Comparison of ENCODE assay signal across 18 cellular contexts in the genomic region with DNA sequence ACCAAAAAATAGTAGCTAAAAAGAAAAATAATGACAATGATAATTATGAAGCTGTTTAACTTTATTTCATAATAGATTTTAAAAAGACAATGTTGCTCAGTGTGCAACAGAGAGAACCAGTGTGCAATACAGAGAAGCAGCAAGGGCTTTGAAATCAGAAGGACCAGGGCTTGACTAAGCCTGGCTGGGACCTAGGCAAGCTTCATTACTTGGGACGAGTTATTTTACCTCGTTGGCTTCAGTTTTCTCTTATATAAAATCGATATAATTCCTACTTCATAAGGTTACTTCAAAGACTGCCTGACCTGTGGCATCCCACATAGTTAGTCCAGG. TPM values are rescaled to one million over a fixed set of nuclear protein-coding genes. Genes with fewer than 3 reads are reported as not detected.
A peak's percentile ranks its signal among the peaks of the same experiment; 100 is the strongest.
DNase-seq lines count a peak whose midpoint lies in the region; ATAC-seq and TF ChIP-seq lines count a peak whose summit lies in the region.
"Had no signal": no experiment of that assay in that cellular context is flagged by ENCODE, and none has a peak within 500 bp of the region (broad histone marks: within the 10 kb centered on the region; RNA-seq: fewer than 3 reads in every experiment).

No MANE protein-coding gene starts in this region.

- no peak overlapping the region for H3K18ac ChIP-seq in mesenchymal stem cell (ENCODE audit: low read depth in 1 of 2, low read length in 2 of 2)
- H3K18ac ChIP-seq in neuronal stem cell (ENCODE audit: low read length) = no peak overlapping the region

- H3K9me3 Mint-ChIP-seq in WTC11 = no peaks in the 10 kb centered on the region
- no peaks in the 10 kb centered on the region for H3K9me3 Mint-ChIP-seq in activated CD4-positive, alpha-beta T cell treated with anti-CD3 and anti-CD28 coated beads for 36 hours (ENCODE audit: low read depth)
- H3K9me3 Mint-ChIP-seq: activated T-helper 1 cell treated with anti-CD3 and anti-CD28 coated beads, Interleukin-12 subunit alpha, Interleukin-12 subunit beta, Interleukin-2, Interleukin-4 antibody, amounts not matched to agents 30 ng/mL and 10 ng/mL and 1 ng/mL, durations not matched to agents 14 hours and 24 hours and 36 hours had no signal

- peaks cover 5% of the 10 kb centered on the region; the same call in 1 of the 2 replicates for H3K4me1 Mint-ChIP-seq in WTC11
- H3K4me1 Mint-ChIP-seq in activated CD4-positive, alpha-beta T cell treated with anti-CD3 and anti-CD28 coated beads for 36 hours = peaks cover 58% of the 10 kb centered on the region

- H3K9ac ChIP-seq in mesenchymal stem cell (ENCODE audit: low read length) (peak overlapping the region; percentile 79), neuronal stem cell (ENCODE audit: low read depth, low read length, poor library complexity) (no peak overlapping the region)
- H3K9ac ChIP-seq: KMS-11, parathyroid adenoma had no signal

- no peak overlapping the region for H2BK12ac ChIP-seq in mesenchymal stem cell (ENCODE audit: low read length in 2 of 2)
- H2BK12ac ChIP-seq in neuronal stem cell (ENCODE audit: low read length) = no peak overlapping the region

- ATAC-seq in Panc1 = no peak
- ATAC-seq in WTC11 = no peak
- ATAC-seq in activated CD4-positive, alpha-beta T cell treated with anti-CD3 and anti-CD28 coated beads for 36 hours = no peak
- ATAC-seq: activated CD8-positive, alpha-beta T cell treated with anti-CD3 and anti-CD28 coated beads, Interleukin-2, amount 10 ng/mL, durations not matched to agents 7 days and 5 days; stimulated activated naive CD8-positive, alpha-beta T cell treated with anti-CD3 and anti-CD28 coated beads, Interleukin-15, Interleukin-2, amounts not matched to agents 100 U/mL and 50 U/mL, for 24 hours had no signal

- H3K9me3 ChIP-seq in Panc1 (ENCODE audit: control insufficient read depth, insufficient read depth, low read depth, low read length) (no peaks in the 10 kb centered on the region), esophagus muscularis mucosa (no peaks in the 10 kb centered on the region), mesenchymal stem cell (ENCODE audit: control insufficient read depth, low read length) (no peaks in the 10 kb centered on the region), stomach (no peaks in the 10 kb centered on the region), neuronal stem cell (replicated peaks in 1 of 2; ENCODE audit: control insufficient read depth in 2 of 2, insufficient read depth in 1 of 2, low read depth in 1 of 2, low read length in 2 of 2) (no peaks in the 10 kb centered on the region)

- no peak for TF ChIP-seq EP300 in esophagus muscularis mucosa (IDR thresholded peaks at IDR 0.05)
- no peak for TF ChIP-seq EP300 in stomach (IDR thresholded peaks at IDR 0.05)

- H3K36me3 ChIP-seq in Panc1 (ENCODE audit: control insufficient read depth, insufficient read depth, low read length) (peaks cover 16% of the 10 kb centered on the region; the same call in 1 of the 2 replicates), esophagus muscularis mucosa (peaks cover 0 to 15% (median 8%) of the 10 kb centered on the region in 4 donors), mesenchymal stem cell (ENCODE audit: control insufficient read depth in 1 of 2, insufficient read depth in 2 of 2, low read depth in 1 of 2, low read length in 2 of 2) (peaks cover 3 to 9% of the 10 kb centered on the region in 2 experiments), stomach (peaks cover 5 to 18% (median 9%) of the 10 kb centered on the region in 4 donors), neuronal stem cell (replicated peaks in 1 of 2; ENCODE audit: control insufficient read depth in 2 of 2, insufficient read depth in 2 of 2, low read length in 2 of 2) (peaks cover 6 to 13% of the 10 kb centered on the region in 2 donors)

- no peak overlapping the region for H2BK5ac ChIP-seq in mesenchymal stem cell (ENCODE audit: low read depth, low read length, poor library complexity, severe bottlenecking)
- no peak overlapping the region for H2BK5ac ChIP-seq in neuronal stem cell (ENCODE audit: low read length)

- H3K27ac Mint-ChIP-seq in WTC11 = no peak overlapping the region
- no peak overlapping the region for H3K27ac Mint-ChIP-seq in activated CD4-positive, alpha-beta T cell treated with anti-CD3 and anti-CD28 coated beads for 36 hours
- H3K27ac Mint-ChIP-seq: activated CD8-positive, alpha-beta T cell treated with anti-CD3 and anti-CD28 coated beads, Interleukin-2, amount 10 ng/mL, durations not matched to agents 7 days and 5 days; activated T-helper 1 cell treated with anti-CD3 and anti-CD28 coated beads, Interleukin-12 subunit alpha, Interleukin-12 subunit beta, Interleukin-2, Interleukin-4 antibody, amounts not matched to agents 30 ng/mL and 10 ng/mL and 1 ng/mL, durations not matched to agents 14 hours and 24 hours and 36 hours had no signal

- intact Hi-C loops in Panc1 (cut with micrococcal nuclease; ENCODE audit: unreplicated experiment) = no loop called here
- intact Hi-C loops in esophagus muscularis mucosa (cut with DNase I) = no loop called here
- intact Hi-C loops in stomach (cut with DNase I; ENCODE audit: low total_unique reads) = no loop called here
- intact Hi-C loops in activated CD4-positive, alpha-beta T cell treated with anti-CD3 and anti-CD28 coated beads for 36 hours (cut with DNase I, micrococcal nuclease) = no loop called here

- H3K4me1 ChIP-seq in Panc1 (ENCODE audit: control insufficient read depth, insufficient read depth, low read length) (peaks cover 99% of the 10 kb centered on the region), esophagus muscularis mucosa (peaks cover 73 to 100% (median 100%) of the 10 kb centered on the region in 4 donors), mesenchymal stem cell (ENCODE audit: control insufficient read depth, insufficient read depth, low read depth, low read length) (peaks cover 15% of the 10 kb centered on the region), stomach (peaks cover 33 to 97% (median 67%) of the 10 kb centered on the region in 4 donors), neuronal stem cell (ENCODE audit: control insufficient read depth in 2 of 2, insufficient read depth in 1 of 2, low read depth in 1 of 2, low read length in 2 of 2) (peaks cover 0 to 2% of the 10 kb centered on the region in 2 donors)
- H3K4me1 ChIP-seq: parathyroid adenoma had no signal

- H3K4me2 ChIP-seq in mesenchymal stem cell (ENCODE audit: low read length, poor library complexity, severe bottlenecking) (no peak overlapping the region), neuronal stem cell (ENCODE audit: insufficient read depth, low read length, poor library complexity, severe bottlenecking) (no peak overlapping the region)
- H3K4me2 ChIP-seq: KMS-11 had no signal

- no peak overlapping the region for H3K14ac ChIP-seq in mesenchymal stem cell (ENCODE audit: low read length in 2 of 2)
- no peak overlapping the region for H3K14ac ChIP-seq in neuronal stem cell (ENCODE audit: low read length)

- in situ Hi-C loops in Panc1 (cut with HindIII; ENCODE audit: low pct_unique_long_range_greater_than_20kb, low sequenced_read_pairs) = no loop called here

- no peak overlapping the region for H3K4me3 Mint-ChIP-seq in WTC11
- no peak overlapping the region for H3K4me3 Mint-ChIP-seq in activated CD4-positive, alpha-beta T cell treated with anti-CD3 and anti-CD28 coated beads for 36 hours
- H3K4me3 Mint-ChIP-seq: activated CD8-positive, alpha-beta T cell treated with anti-CD3 and anti-CD28 coated beads, Interleukin-2, amount 10 ng/mL, durations not matched to agents 7 days and 5 days; activated T-helper 1 cell treated with anti-CD3 and anti-CD28 coated beads, Interleukin-12 subunit alpha, Interleukin-12 subunit beta, Interleukin-2, Interleukin-4 antibody, amounts not matched to agents 30 ng/mL and 10 ng/mL and 1 ng/mL, durations not matched to agents 14 hours and 24 hours and 36 hours had no signal

- H3K27me3 ChIP-seq in Panc1 (ENCODE audit: control insufficient read depth, insufficient read depth, low read length) = no peaks in the 10 kb centered on the region
- H3K27me3 ChIP-seq in esophagus muscularis mucosa = no peaks in the 10 kb centered on the region
- no peaks in the 10 kb centered on the region for H3K27me3 ChIP-seq in mesenchymal stem cell (ENCODE audit: control insufficient read depth in 1 of 2, insufficient read depth in 1 of 2, low read length in 2 of 2)
- H3K27me3 ChIP-seq in stomach = no peaks in the 10 kb centered on the region
- no peaks in the 10 kb centered on the region for H3K27me3 ChIP-seq in neuronal stem cell (ENCODE audit: control insufficient read depth in 3 of 3, insufficient read depth in 3 of 3, low read depth in 1 of 3, low read length in 3 of 3)

- no peak for DNase-seq in Panc1 (ENCODE audit: low read depth, low spot score)
- DNase-seq in esophagus muscularis mucosa (ENCODE audit: extremely low spot score) = no peak
- DNase-seq in mesenchymal stem cell = no peak
- no peak for DNase-seq in stomach
- DNase-seq in neuronal stem cell (ENCODE audit: low spot score) = no peak
- DNase-seq in WTC11 (ENCODE audit: low spot score) = no peak
- DNase-seq in DMS79 (lab: John Stamatoyannopoulos, UW) = no peak
- no peak for DNase-seq in activated CD4-positive, alpha-beta T cell treated with anti-CD3 and anti-CD28 coated beads for 36 hours
- DNase-seq: activated CD8-positive, alpha-beta T cell treated with anti-CD3 and anti-CD28 coated beads, Interleukin-2, amount 10 ng/mL, durations not matched to agents 7 days and 5 days; head of caudate nucleus; NCI-H1092 treated with DMSO at 0.1 percent for 48 hours; NCI-H2171; NCI-H82; stimulated activated naive CD8-positive, alpha-beta T cell treated with anti-CD3 and anti-CD28 coated beads, Interleukin-15, Interleukin-2, amounts not matched to agents 100 U/mL and 50 U/mL, for 24 hours; WERI-Rb-1 had no signal

- H2AK5ac ChIP-seq in mesenchymal stem cell (ENCODE audit: low read length, severe bottlenecking) (peak overlapping the region; percentile 80), neuronal stem cell (ENCODE audit: low read depth, low read length) (no peak overlapping the region)

- no peak overlapping the region for H2BK15ac ChIP-seq in mesenchymal stem cell (ENCODE audit: low read depth, poor library complexity, severe bottlenecking)
- no peak overlapping the region for H2BK15ac ChIP-seq in neuronal stem cell (ENCODE audit: low read length)

- TF ChIP-seq POLR2A in esophagus muscularis mucosa (IDR thresholded peaks at IDR 0.05; ENCODE audit: low read depth) = no peak
- TF ChIP-seq POLR2A in stomach (IDR thresholded peaks at IDR 0.05) = no peak

- H3K4ac ChIP-seq in mesenchymal stem cell (ENCODE audit: low read depth in 1 of 2, low read length in 2 of 2) (no peak overlapping the region), neuronal stem cell (ENCODE audit: low read length) (no peak overlapping the region)

- POLR2A ChIA-PET in Panc1 (lab: Charles Lee) = no interaction called here
- POLR2A ChIA-PET in WTC11 (lab: Charles Lee) = no interaction called here
- POLR2A ChIA-PET in activated CD4-positive, alpha-beta T cell treated with anti-CD3 and anti-CD28 coated beads for 36 hours (lab: Charles Lee) = interaction anchor here (0.6 kb wide), 1 partner anchor 55 kb away, joined by 3 read pairs; no protein-coding TSS in a partner anchor

- H4K91ac ChIP-seq in mesenchymal stem cell (ENCODE audit: low read length) = no peak overlapping the region
- no peak overlapping the region for H4K91ac ChIP-seq in neuronal stem cell (ENCODE audit: low read depth, low read length, poor library complexity)

- peaks cover 8% of the 10 kb centered on the region for H3K79me1 ChIP-seq in mesenchymal stem cell (replicated peaks; ENCODE audit: low read length, poor library complexity, severe bottlenecking)
- peaks cover 3% of the 10 kb centered on the region for H3K79me1 ChIP-seq in neuronal stem cell (ENCODE audit: low read depth, low read length)

- no peak overlapping the region for H3K4me3 ChIP-seq in Panc1 (ENCODE audit: low read depth in 2 of 2, low read length in 2 of 2)
- H3K4me3 ChIP-seq in esophagus muscularis mucosa = peak overlapping the region in 1 of 4 donors; percentile 8
- peak overlapping the region in 1 of 2 experiments; percentile 31 for H3K4me3 ChIP-seq in mesenchymal stem cell (ENCODE audit: insufficient read depth in 1 of 2, low read depth in 1 of 2, low read length in 2 of 2)
- no peak overlapping the region for H3K4me3 ChIP-seq in stomach
- H3K4me3 ChIP-seq in neuronal stem cell (ENCODE audit: low read length in 2 of 2) = no peak overlapping the region

- H4K8ac ChIP-seq in mesenchymal stem cell (ENCODE audit: low read length) = no peak overlapping the region
- H4K8ac ChIP-seq in neuronal stem cell (ENCODE audit: low read depth, low read length) = no peak overlapping the region

- TF ChIP-seq CTCF in Panc1 (IDR thresholded peaks at IDR 0.05) (no peak), esophagus muscularis mucosa (IDR thresholded peaks at IDR 0.05) (no peak), stomach (IDR thresholded peaks at IDR 0.05) (no peak), WTC11 (IDR thresholded peaks at IDR 0.05) (no peak)

- WGBS in esophagus muscularis mucosa = 49% methylated on average over 3 of the region's 3 CpGs
- WGBS in mesenchymal stem cell = 67% methylated on average over 3 of the region's 3 CpGs
- WGBS in stomach, 5 donors = 63 to 95% (median 76%) methylated on average over 3 of the region's 3 CpGs
- WGBS in neuronal stem cell (ENCODE audit: extremely low coverage in 2 of 2, insufficient read length in 2 of 2, insufficient replicate concordance in 1 of 2), 2 donors = no CpG with 5 or more reads among the region's 3 CpGs

- H3K27ac ChIP-seq in Panc1 (ENCODE audit: low read length) (peak overlapping the region; percentile 99), esophagus muscularis mucosa (replicated peaks in 1 of 4) (peak overlapping the region; percentile 69 to 83 (median 76)), mesenchymal stem cell (ENCODE audit: low read length, poor library complexity, severe bottlenecking) (peak overlapping the region; percentile 45), stomach (peak overlapping the region in 3 of 5 donors; percentile 36 to 62 (median 51)), neuronal stem cell (replicated peaks; ENCODE audit: low read length) (no peak overlapping the region)
- H3K27ac ChIP-seq: KMS-11, parathyroid adenoma, WERI-Rb-1 had no signal

- H2AFZ ChIP-seq in mesenchymal stem cell (ENCODE audit: low read depth, low read length) (no peak overlapping the region), neuronal stem cell (ENCODE audit: low read length) (no peak overlapping the region)
- H2AFZ ChIP-seq: parathyroid adenoma had no signal

- H3K36me3 Mint-ChIP-seq in WTC11 = no peaks in the 10 kb centered on the region
- H3K36me3 Mint-ChIP-seq in activated CD4-positive, alpha-beta T cell treated with anti-CD3 and anti-CD28 coated beads for 36 hours (ENCODE audit: low read depth) = peaks cover 32% of the 10 kb centered on the region

- CTCF ChIA-PET in Panc1 (lab: Charles Lee) = no interaction called here
- CTCF ChIA-PET in WTC11 (lab: Charles Lee) = no interaction called here
- CTCF ChIA-PET in activated CD4-positive, alpha-beta T cell treated with anti-CD3 and anti-CD28 coated beads for 36 hours (lab: Charles Lee) = no interaction called here

- no peak overlapping the region for H2BK120ac ChIP-seq in mesenchymal stem cell (ENCODE audit: low read depth, low read length)
- H2BK120ac ChIP-seq in neuronal stem cell (ENCODE audit: low read depth, low read length) = no peak overlapping the region

- H3K27me3 Mint-ChIP-seq in WTC11 (ENCODE audit: low read depth) = no peaks in the 10 kb centered on the region
- H3K27me3 Mint-ChIP-seq in activated CD4-positive, alpha-beta T cell treated with anti-CD3 and anti-CD28 coated beads for 36 hours = no peaks in the 10 kb centered on the region

- H3K23ac ChIP-seq in mesenchymal stem cell (ENCODE audit: low read length in 2 of 2) (no peak overlapping the region), neuronal stem cell (ENCODE audit: low read depth, low read length, poor library complexity) (no peak overlapping the region)

- no TSS peak for BruUV-seq in Panc1 (replicated peaks; lab: Mats Ljungman, UMichigan)

RNA-seq across cellular contexts. Expression of a gene that starts 56.9 kb away (rescaled TPM):
- 103 TPM for total RNA-seq in Panc1 (2021; ENCODE audit: unreplicated experiment)
- polyA plus RNA-seq in Panc1 (2012; ENCODE audit: insufficient read length) = 42.3 TPM
- total RNA-seq in esophagus muscularis mucosa = 100 to 1,000 TPM in 2 of 4 donors, 10 to 100 TPM in 2; 92.8 to 132 (median 101) TPM
- 41.7 TPM for polyA plus RNA-seq in mesenchymal stem cell (2013, experiment 1 of 2)
- polyA plus RNA-seq in mesenchymal stem cell (2013, experiment 2 of 2) = 43.8 TPM
- total RNA-seq in stomach = 10 to 100 TPM; 23.9 to 74.5 (median 50.0) TPM
- polyA plus RNA-seq in stomach = 10 to 100 TPM in 2 of 3 donors, 1 to 10 TPM in 1; 8.3 to 17.6 (median 15.9) TPM
- 19.1 TPM for polyA plus RNA-seq in neuronal stem cell (2013, experiment 1 of 2)
- 22.7 TPM for polyA plus RNA-seq in neuronal stem cell (2013, experiment 2 of 2)
- 0.85 to 1.9 TPM (median 1.7 TPM) in 3 replicates for total RNA-seq in WTC11 (2021)
- 10 to 100 TPM; 16.7 to 24.5 TPM for total RNA-seq in activated CD4-positive, alpha-beta T cell treated with anti-CD3 and anti-CD28 coated beads for 36 hours
